Comparison of ENCODE assay signal across 17 cellular contexts in the genomic region with DNA sequence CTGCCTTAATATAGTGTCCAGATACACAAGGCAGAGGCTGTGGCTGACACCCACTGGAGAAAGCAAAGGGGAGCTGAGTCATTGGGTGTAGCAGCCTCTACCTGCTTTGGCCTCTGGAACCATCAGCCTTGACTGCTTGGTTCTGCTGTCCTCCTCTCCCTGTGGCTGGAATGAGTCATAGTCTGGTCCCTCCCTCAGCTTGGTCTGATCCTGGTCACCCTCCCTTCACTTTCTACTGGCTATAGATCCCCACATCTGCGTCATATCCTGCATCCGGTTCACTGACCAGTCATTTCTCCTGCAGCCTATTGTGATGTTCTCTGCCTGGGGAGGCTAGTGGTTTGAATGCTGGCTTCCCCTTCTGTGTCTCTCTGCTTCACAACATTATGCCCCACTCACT.
DNase-seq lines count a peak whose midpoint lies in the region; TF ChIP-seq lines count a peak whose summit lies in the region.
"Had no signal": no experiment of that assay in that cellular context is flagged by ENCODE, and none has a peak within 500 bp of the region (broad histone marks: within the 10 kb centered on the region; RNA-seq: fewer than 3 reads in every experiment).

No MANE protein-coding gene starts in this region.

- no peaks in the 10 kb centered on the region for H3K4me1 Mint-ChIP-seq in activated naive CD4-positive, alpha-beta T cell treated with anti-CD3 and anti-CD28 coated beads for 36 hours (ENCODE audit: low read depth)
- H3K4me1 Mint-ChIP-seq: naive thymus-derived CD8-positive, alpha-beta T cell had no signal

- CTCF ChIA-PET in activated naive CD4-positive, alpha-beta T cell treated with anti-CD3 and anti-CD28 coated beads for 36 hours (lab: Charles Lee) = no interaction called here

- no peak overlapping the region for H3K27ac Mint-ChIP-seq in activated naive CD4-positive, alpha-beta T cell treated with anti-CD3 and anti-CD28 coated beads for 36 hours
- H3K27ac Mint-ChIP-seq: naive thymus-derived CD8-positive, alpha-beta T cell had no signal

- no peak overlapping the region for H3K23ac ChIP-seq in neuronal stem cell (ENCODE audit: low read depth, low read length, poor library complexity)

- no peak overlapping the region for H4K91ac ChIP-seq in neuronal stem cell (ENCODE audit: low read depth, low read length, poor library complexity)

- H2AFZ ChIP-seq in neuronal stem cell (ENCODE audit: low read length) = peak overlapping the region; percentile 61

- no peak overlapping the region for H3K9ac ChIP-seq in neuronal stem cell (ENCODE audit: low read depth, low read length, poor library complexity)
- no peak overlapping the region for H3K9ac ChIP-seq in colonic mucosa (ENCODE audit: low read depth in 2 of 2, low read length in 2 of 2)
- H3K9ac ChIP-seq: KMS-11 had no signal

- H3K9me3 ChIP-seq in neuronal stem cell (replicated peaks in 1 of 2; ENCODE audit: control insufficient read depth in 2 of 2, insufficient read depth in 1 of 2, low read depth in 1 of 2, low read length in 2 of 2) = no peaks in the 10 kb centered on the region
- no peaks in the 10 kb centered on the region for H3K9me3 ChIP-seq in colonic mucosa
- H3K9me3 ChIP-seq: tibial nerve had no signal

- H3K4me3 ChIP-seq in GM12865 (ENCODE audit: low read depth, low read length) = no peak overlapping the region
- H3K4me3 ChIP-seq in cardiac fibroblast (replicated peaks in 1 of 2; ENCODE audit: low read depth in 2 of 2, low read length in 2 of 2) = no peak overlapping the region
- no peak overlapping the region for H3K4me3 ChIP-seq in neuronal stem cell (ENCODE audit: low read length in 2 of 2)
- H3K4me3 ChIP-seq in colonic mucosa = no peak overlapping the region
- H3K4me3 ChIP-seq: tibial nerve had no signal

- H3K79me1 ChIP-seq in neuronal stem cell (ENCODE audit: low read depth, low read length) = no peaks in the 10 kb centered on the region

- H2BK15ac ChIP-seq in neuronal stem cell (ENCODE audit: low read length) = no peak overlapping the region

- no peak overlapping the region for H4K8ac ChIP-seq in neuronal stem cell (ENCODE audit: low read depth, low read length)

- H2BK12ac ChIP-seq in neuronal stem cell (ENCODE audit: low read length) = no peak overlapping the region

- intact Hi-C loops in colonic mucosa (cut with DNase I) = no loop called here
- intact Hi-C loops in activated naive CD4-positive, alpha-beta T cell treated with anti-CD3 and anti-CD28 coated beads for 36 hours (cut with micrococcal nuclease) = no loop called here

- no peak overlapping the region for H3K18ac ChIP-seq in neuronal stem cell (ENCODE audit: low read length)

- DNase-seq in GM12865 (ENCODE audit: low read depth) (peak; percentile 1), OCI-M1 (lab: John Stamatoyannopoulos, UW) (peak; percentile 19), cardiac fibroblast (ENCODE audit: low read depth in 2 of 2) (peak; percentile 1 to 33), neuronal stem cell (ENCODE audit: low spot score) (no peak), colonic mucosa (no peak)
- no peak for DNase-seq in activated effector memory CD4-positive, alpha-beta T cell treated with Interleukin-2 at 50 U/mL for 16 hours
- DNase-seq in activated naive CD4-positive, alpha-beta T cell treated with anti-CD3 and anti-CD28 coated beads for 36 hours = no peak
- DNase-seq in stimulated activated CD4-positive, alpha-beta T cell treated with anti-CD3 and anti-CD28 coated beads, Interleukin-1b, Interleukin-23, amount 100 ng/mL, for 48 hours = no peak
- DNase-seq: activated naive CD4-positive, alpha-beta T cell treated with Interleukin-2 at 50 U/mL for 16 hours; caudate nucleus; DMS79 treated with DMSO at 0.1 percent for 48 hours; naive thymus-derived CD8-positive, alpha-beta T cell; NCI-H187 treated with DMSO at 0.1 percent for 48 hours; right cardiac atrium; SHP77 had no signal

- no CpG with 5 or more reads among the region's 2 CpGs for WGBS in neuronal stem cell (ENCODE audit: extremely low coverage in 2 of 2, insufficient read length in 2 of 2, insufficient replicate concordance in 1 of 2), 2 donors

- H3K14ac ChIP-seq in neuronal stem cell (ENCODE audit: low read length) = no peak overlapping the region

- H3K36me3 Mint-ChIP-seq in activated naive CD4-positive, alpha-beta T cell treated with anti-CD3 and anti-CD28 coated beads for 36 hours (ENCODE audit: low read depth) = no peaks in the 10 kb centered on the region
- H3K36me3 Mint-ChIP-seq: naive thymus-derived CD8-positive, alpha-beta T cell had no signal

- no peaks in the 10 kb centered on the region for H3K36me3 ChIP-seq in neuronal stem cell (replicated peaks in 1 of 2; ENCODE audit: control insufficient read depth in 2 of 2, insufficient read depth in 2 of 2, low read length in 2 of 2)
- H3K36me3 ChIP-seq in colonic mucosa = no peaks in the 10 kb centered on the region
- H3K36me3 ChIP-seq: tibial nerve had no signal

- no peak overlapping the region for H3K4me3 Mint-ChIP-seq in activated naive CD4-positive, alpha-beta T cell treated with anti-CD3 and anti-CD28 coated beads for 36 hours
- H3K4me3 Mint-ChIP-seq: naive thymus-derived CD8-positive, alpha-beta T cell had no signal

- H2BK5ac ChIP-seq in neuronal stem cell (ENCODE audit: low read length) = no peak overlapping the region

- H3K27me3 ChIP-seq in neuronal stem cell (ENCODE audit: control insufficient read depth in 3 of 3, insufficient read depth in 3 of 3, low read depth in 1 of 3, low read length in 3 of 3) (no peaks in the 10 kb centered on the region), colonic mucosa (no peaks in the 10 kb centered on the region)
- H3K27me3 ChIP-seq: tibial nerve had no signal

- H3K27me3 Mint-ChIP-seq in activated naive CD4-positive, alpha-beta T cell treated with anti-CD3 and anti-CD28 coated beads for 36 hours (ENCODE audit: low read depth) = peaks cover 12% of the 10 kb centered on the region

- H3K4ac ChIP-seq in neuronal stem cell (ENCODE audit: low read length) = no peak overlapping the region

- H3K4me2 ChIP-seq in neuronal stem cell (ENCODE audit: insufficient read depth, low read length, poor library complexity, severe bottlenecking) = no peak overlapping the region
- H3K4me2 ChIP-seq: KMS-11 had no signal

- H2BK120ac ChIP-seq in neuronal stem cell (ENCODE audit: low read depth, low read length) = no peak overlapping the region

- no peaks in the 10 kb centered on the region for H3K9me3 Mint-ChIP-seq in activated naive CD4-positive, alpha-beta T cell treated with anti-CD3 and anti-CD28 coated beads for 36 hours

- H2AK5ac ChIP-seq in neuronal stem cell (ENCODE audit: low read depth, low read length) = no peak overlapping the region

- peaks cover 0 to 3% of the 10 kb centered on the region in 2 donors for H3K4me1 ChIP-seq in neuronal stem cell (ENCODE audit: control insufficient read depth in 2 of 2, insufficient read depth in 1 of 2, low read depth in 1 of 2, low read length in 2 of 2)
- no peaks in the 10 kb centered on the region for H3K4me1 ChIP-seq in colonic mucosa
- H3K4me1 ChIP-seq: tibial nerve had no signal

- TF ChIP-seq CTCF in GM12865 (IDR thresholded peaks at IDR 0.05; ENCODE audit: insufficient read depth, low read depth, low read length, missing control alignments) (no peak), cardiac fibroblast (IDR thresholded peaks at IDR 0.05; ENCODE audit: low read depth, low read length) (no peak), colonic mucosa (IDR thresholded peaks at IDR 0.05) (no peak)

- H3K27ac ChIP-seq in neuronal stem cell (replicated peaks; ENCODE audit: low read length) (no peak overlapping the region), colonic mucosa (no peak overlapping the region)
- H3K27ac ChIP-seq: KMS-11, tibial nerve had no signal

Comparison
In these comparisons a context has a peak if more than half of its experiments do, and no peak if none do; other contexts are left out.
1. DNase-seq: peak in GM12865 (single experiment), OCI-M1 (single experiment) and cardiac fibroblast (2 of 2); none in neuronal stem cell (single experiment), colonic mucosa (single experiment), activated effector memory CD4-positive, alpha-beta T cell treated with Interleukin-2 at 50 U/mL for 16 hours (single experiment), activated naive CD4-positive, alpha-beta T cell treated with anti-CD3 and anti-CD28 coated beads for 36 hours (single experiment) and stimulated activated CD4-positive, alpha-beta T cell treated with anti-CD3 and anti-CD28 coated beads, Interleukin-1b, Interleukin-23, amount 100 ng/mL, for 48 hours (single experiment).